25 cellular contexts compared by ENCODE assay signal in the genomic region with DNA sequence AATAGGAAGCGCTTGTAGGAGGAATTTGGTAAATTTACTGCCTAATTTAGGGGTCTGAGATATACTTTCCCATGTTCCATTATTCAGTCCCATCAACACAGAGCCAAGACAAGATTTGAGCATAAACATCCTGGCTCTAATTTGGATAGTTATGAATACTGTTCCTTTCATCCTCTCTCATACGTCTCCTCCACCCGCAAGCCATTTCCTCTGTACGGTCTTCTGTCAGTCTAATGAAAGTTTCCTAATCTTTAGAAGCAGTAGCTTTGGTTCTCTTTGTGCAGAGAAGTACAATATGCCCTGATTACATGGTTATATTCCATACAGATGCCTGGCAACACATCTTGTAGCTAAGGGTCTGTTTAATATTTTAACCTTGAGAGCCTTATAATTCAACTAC. TPM values are rescaled to one million over a fixed set of nuclear protein-coding genes. Genes with fewer than 3 reads are reported as not detected.
DNase-seq lines count a peak whose midpoint lies in the region; ATAC-seq and TF ChIP-seq lines count a peak whose summit lies in the region.
"Had no signal": no experiment of that assay in that cellular context is flagged by ENCODE, and none has a peak within 500 bp of the region (broad histone marks: within the 10 kb centered on the region; RNA-seq: fewer than 3 reads in every experiment).

No MANE protein-coding gene starts in this region.

- H3K36me3 ChIP-seq in spleen = no peaks in the 10 kb centered on the region
- H3K36me3 ChIP-seq: colonic mucosa, gastrocnemius medialis, SJCRH30, thoracic aorta had no signal

- WGBS in spleen, 5 donors = 11 to 17% (median 13%) methylated on average over 4 of the region's 4 CpGs

- peak overlapping the region in 5 of 8 donors; percentile 11 to 55 (median 30) for H3K27ac ChIP-seq in spleen
- H3K27ac ChIP-seq: C4-2B, colonic mucosa, gastrocnemius medialis, SJCRH30, thoracic aorta had no signal

- peak; percentile 33 for ATAC-seq in activated CD4-positive, alpha-beta T cell treated with anti-CD3 and anti-CD28 coated beads for 36 hours
- ATAC-seq in GM19328 (IDR thresholded peaks at IDR 0.05; ENCODE audit: unreplicated experiment) = no peak
- no peak for ATAC-seq in GM21381 (IDR thresholded peaks at IDR 0.05; ENCODE audit: unreplicated experiment)
- ATAC-seq: gastrocnemius medialis, left colon had no signal

- H3K9me3 Mint-ChIP-seq in activated CD4-positive, alpha-beta T cell treated with anti-CD3 and anti-CD28 coated beads for 36 hours (ENCODE audit: low read depth) = no peaks in the 10 kb centered on the region
- no peaks in the 10 kb centered on the region for H3K9me3 Mint-ChIP-seq in activated CD4-positive, alpha-beta T cell treated with anti-CD3 and anti-CD28 coated beads, Interleukin-2, amount 10 ng/mL, durations not matched to agents 7 days and 5 days

- H3K27me3 ChIP-seq in spleen (replicated peaks in 1 of 7) = peaks cover 0 to 34% (median 14%) of the 10 kb centered on the region in 7 donors
- H3K27me3 ChIP-seq: colonic mucosa, gastrocnemius medialis, SJCRH30 had no signal

- intact Hi-C loops in activated CD4-positive, alpha-beta T cell treated with anti-CD3 and anti-CD28 coated beads for 36 hours (cut with DNase I, micrococcal nuclease) = no loop called here
- intact Hi-C loops in spleen (cut with DNase I; ENCODE audit: low total_unique reads) = no loop called here

- no peak for DNase-seq in activated CD4-positive, alpha-beta T cell treated with anti-CD3 and anti-CD28 coated beads for 36 hours
- no peak for DNase-seq in activated CD4-positive, alpha-beta T cell treated with anti-CD3 and anti-CD28 coated beads, Interleukin-2, amount 10 ng/mL, durations not matched to agents 7 days and 5 days
- DNase-seq in NOMO-1 treated with dmso at 0.1 percent for 144 hours (lab: John Stamatoyannopoulos, UW; ENCODE audit: unreplicated experiment) (peak; percentile 52), fibroblast of peridontal ligament (ENCODE audit: extremely low read depth) (peak; percentile 20), spleen (no peak), iPS-NIHi7 (ENCODE audit: extremely low spot score) (no peak)
- DNase-seq: activated CD4-positive, CD25-positive, alpha-beta regulatory T cell treated with anti-CD3 and anti-CD28 coated beads, Interleukin-2, amount 50 U/mL, for 72 hours; activated gamma-delta T cell treated with Interleukin-2 at 50 U/mL for 16 hours; colonic mucosa; DMS 273 treated with DMSO at 0.1 percent for 48 hours; gastrocnemius medialis; left colon; NCI-H187; NCI-H446 treated with DMSO at 0.1 percent for 48 hours; OCI-M1; posterior cingulate gyrus; SJCRH30; small intestine had no signal

- no peak for TF ChIP-seq CTCF in spleen (IDR thresholded peaks at IDR 0.05 in 8 of 11, conservative IDR thresholded peaks at IDR 0.05 in 3 of 11)

- H3K9me3 ChIP-seq in spleen = no peaks in the 10 kb centered on the region
- H3K9me3 ChIP-seq: colonic mucosa, gastrocnemius medialis, SJCRH30, thoracic aorta had no signal

- no peaks in the 10 kb centered on the region for H3K36me3 Mint-ChIP-seq in activated CD4-positive, alpha-beta T cell treated with anti-CD3 and anti-CD28 coated beads for 36 hours (ENCODE audit: low read depth)
- H3K36me3 Mint-ChIP-seq in activated CD4-positive, alpha-beta T cell treated with anti-CD3 and anti-CD28 coated beads, Interleukin-2, amount 10 ng/mL, durations not matched to agents 7 days and 5 days (ENCODE audit: low read depth) = no peaks in the 10 kb centered on the region

- H3K27me3 Mint-ChIP-seq in activated CD4-positive, alpha-beta T cell treated with anti-CD3 and anti-CD28 coated beads for 36 hours = peaks cover 28% of the 10 kb centered on the region
- H3K27me3 Mint-ChIP-seq in activated CD4-positive, alpha-beta T cell treated with anti-CD3 and anti-CD28 coated beads, Interleukin-2, amount 10 ng/mL, durations not matched to agents 7 days and 5 days = peaks cover 57% of the 10 kb centered on the region

- CTCF ChIA-PET in activated CD4-positive, alpha-beta T cell treated with anti-CD3 and anti-CD28 coated beads for 36 hours (lab: Charles Lee) = interaction anchor here (1.4 kb wide), 1 partner anchor 264 kb away, joined by 3 read pairs; no protein-coding TSS in a partner anchor
- CTCF ChIA-PET in activated CD4-positive, alpha-beta T cell treated with anti-CD3 and anti-CD28 coated beads, Interleukin-2, amount 10 ng/mL, durations not matched to agents 7 days and 5 days (lab: Charles Lee) = interaction anchor here (1.0 to 1.7 kb wide), 2 partner anchors 13 to 64 kb away, joined by 4 read pairs; a partner anchor contains a TSS

- peaks cover 3 to 52% (median 29%) of the 10 kb centered on the region in 6 donors for H3K4me1 ChIP-seq in spleen
- H3K4me1 ChIP-seq: colonic mucosa had no signal

- TF ChIP-seq POLR2A in spleen (IDR thresholded peaks at IDR 0.05) = no peak

- H3K4me3 Mint-ChIP-seq in activated CD4-positive, alpha-beta T cell treated with anti-CD3 and anti-CD28 coated beads for 36 hours = no peak overlapping the region
- H3K4me3 Mint-ChIP-seq in activated CD4-positive, alpha-beta T cell treated with anti-CD3 and anti-CD28 coated beads, Interleukin-2, amount 10 ng/mL, durations not matched to agents 7 days and 5 days = no peak overlapping the region

- POLR2A ChIA-PET in activated CD4-positive, alpha-beta T cell treated with anti-CD3 and anti-CD28 coated beads for 36 hours (lab: Charles Lee) = no interaction called here
- POLR2A ChIA-PET in activated CD4-positive, alpha-beta T cell treated with anti-CD3 and anti-CD28 coated beads, Interleukin-2, amount 10 ng/mL, durations not matched to agents 7 days and 5 days (lab: Charles Lee) = interaction anchor here (0.6 kb wide), 1 partner anchor 556 kb away, joined by 4 read pairs; no protein-coding TSS in a partner anchor

- no peak overlapping the region for H3K4me3 ChIP-seq in spleen
- H3K4me3 ChIP-seq: colonic mucosa, gastrocnemius medialis, SJCRH30, thoracic aorta had no signal

- H3K4me1 Mint-ChIP-seq in activated CD4-positive, alpha-beta T cell treated with anti-CD3 and anti-CD28 coated beads for 36 hours = peaks cover 10% of the 10 kb centered on the region
- H3K4me1 Mint-ChIP-seq in activated CD4-positive, alpha-beta T cell treated with anti-CD3 and anti-CD28 coated beads, Interleukin-2, amount 10 ng/mL, durations not matched to agents 7 days and 5 days = peaks cover 19% of the 10 kb centered on the region

- no peak overlapping the region for H3K27ac Mint-ChIP-seq in activated CD4-positive, alpha-beta T cell treated with anti-CD3 and anti-CD28 coated beads for 36 hours
- no peak overlapping the region for H3K27ac Mint-ChIP-seq in activated CD4-positive, alpha-beta T cell treated with anti-CD3 and anti-CD28 coated beads, Interleukin-2, amount 10 ng/mL, durations not matched to agents 7 days and 5 days

RNA-seq across cellular contexts. Expression of a gene that starts 37.0 kb away (rescaled TPM):
- total RNA-seq in activated CD4-positive, alpha-beta T cell treated with anti-CD3 and anti-CD28 coated beads for 36 hours = 10 to 100 TPM; 29.8 to 32.2 TPM
- total RNA-seq in activated CD4-positive, alpha-beta T cell treated with anti-CD3 and anti-CD28 coated beads, Interleukin-2, amount 10 ng/mL, durations not matched to agents 7 days and 5 days = 10 to 100 TPM; 30.0 to 35.0 TPM
- 10 to 100 TPM; 17.7 to 33.6 (median 26.6) TPM for total RNA-seq in spleen
- 10 to 100 TPM in 2 of 3 donors, 1 to 10 TPM in 1; 9.8 to 25.3 (median 17.0) TPM for polyA plus RNA-seq in spleen

RNA-seq across cellular contexts. Expression of a gene that starts 58.8 kb away (rescaled TPM):
- not detected for total RNA-seq in activated CD4-positive, alpha-beta T cell treated with anti-CD3 and anti-CD28 coated beads for 36 hours
- not detected for total RNA-seq in activated CD4-positive, alpha-beta T cell treated with anti-CD3 and anti-CD28 coated beads, Interleukin-2, amount 10 ng/mL, durations not matched to agents 7 days and 5 days
- total RNA-seq in spleen = not detected
- not detected for polyA plus RNA-seq in spleen
- total RNA-seq: colonic mucosa, gastrocnemius medialis, H1, HT1080, left colon, myocyte, SJCRH30, thoracic aorta had no signal
- polyA plus RNA-seq: small intestine had no signal

Comparison
In these comparisons a context has a peak if more than half of its experiments do, and no peak if none do; other contexts are left out.
1. DNase-seq: peak in NOMO-1 treated with dmso at 0.1 percent for 144 hours (single experiment) and fibroblast of peridontal ligament (single experiment); none in activated CD4-positive, alpha-beta T cell treated with anti-CD3 and anti-CD28 coated beads for 36 hours (single experiment), activated CD4-positive, alpha-beta T cell treated with anti-CD3 and anti-CD28 coated beads, Interleukin-2, amount 10 ng/mL, durations not matched to agents 7 days and 5 days (single experiment), spleen (single experiment) and iPS-NIHi7 (single experiment).